In the genomic region with DNA sequence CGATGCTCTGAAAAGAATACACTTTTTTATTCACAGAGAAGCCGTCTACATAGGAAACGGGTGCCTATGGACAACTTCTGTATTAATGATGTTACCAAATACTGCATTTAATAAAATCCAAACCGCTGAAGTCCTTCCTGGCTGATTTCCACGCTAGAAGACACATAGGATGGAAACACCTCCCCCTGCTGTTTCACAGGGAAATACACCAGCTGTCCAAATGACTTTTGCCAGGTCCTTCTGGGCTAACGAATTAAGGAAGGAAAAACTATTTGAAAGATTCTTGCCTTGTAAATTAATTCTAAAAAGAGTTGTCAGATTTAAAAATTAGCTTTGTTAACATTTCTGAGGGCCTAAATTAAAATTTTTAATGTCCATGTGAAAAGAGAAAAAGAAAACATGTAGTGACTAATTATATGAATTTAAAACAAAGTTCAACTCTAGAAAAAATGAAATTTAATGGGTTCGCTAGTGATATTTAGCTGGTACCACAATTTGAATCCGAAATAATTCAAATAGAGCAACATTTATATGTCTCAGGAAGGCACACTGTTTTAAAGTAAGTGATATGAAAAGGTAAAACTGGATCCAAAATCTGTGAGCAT, we compare ENCODE assay signal across 8 cellular contexts.
DNase-seq lines count a peak whose midpoint lies in the region; ATAC-seq, FAIRE-seq and TF ChIP-seq lines count a peak whose summit lies in the region.

No MANE protein-coding gene starts in this region.

- no TSS peak for BruUV-seq in Calu3 (replicated peaks; lab: Mats Ljungman, UMichigan)
- no TSS peak for BruUV-seq in endothelial cell of umbilical vein (replicated peaks; lab: Mats Ljungman, UMichigan)

- CTCF ChIA-PET in Calu3 (lab: Charles Lee) = interaction anchor here (0.8 to 0.9 kb wide), 2 partner anchors 55 to 110 kb away, joined by 3 to 6 read pairs; no protein-coding TSS in a partner anchor
- CTCF ChIA-PET in endothelial cell of umbilical vein (lab: Charles Lee) = interaction anchor here (0.6 to 8.7 kb wide), 39 partner anchors 9 to 696 kb away, joined by 3 to 102 read pairs (median 5); no protein-coding TSS in a partner anchor

- H3K27ac ChIP-seq in HL-60 (replicated peaks) (no peak overlapping the region), endothelial cell of umbilical vein (ENCODE audit: insufficient read depth, low read depth, low read length) (no peak overlapping the region)

- no peak for ATAC-seq in GM21529 (IDR thresholded peaks at IDR 0.05; ENCODE audit: unreplicated experiment)

- H3K4me1 Mint-ChIP-seq in Calu3 (ENCODE audit: low read depth, unreplicated experiment) = peaks cover 36% of the 10 kb centered on the region

- POLR2A ChIA-PET in endothelial cell of umbilical vein (lab: Charles Lee) = no interaction called here

- no peak overlapping the region for H3K4me3 ChIP-seq in HL-60 (replicated peaks; ENCODE audit: insufficient read depth, low read length)
- no peak overlapping the region for H3K4me3 ChIP-seq in endothelial cell of umbilical vein (replicated peaks in 1 of 3; ENCODE audit: insufficient read depth in 1 of 3, low read depth in 1 of 3, low read length in 3 of 3)

- TF ChIP-seq CTCF in Calu3 (IDR thresholded peaks at IDR 0.05; ENCODE audit: unreplicated experiment) = peak; percentile 61
- peak; percentile 54 for TF ChIP-seq CTCF in HL-60 (IDR thresholded peaks at IDR 0.05; ENCODE audit: insufficient read depth, low read length)
- TF ChIP-seq CTCF in endothelial cell of umbilical vein (IDR thresholded peaks at IDR 0.05; ENCODE audit: extremely low read depth in 1 of 2, insufficient read depth in 1 of 2, low read depth in 1 of 2, low read length in 2 of 2) = peak; percentile 66 to 78

- H3K36me3 Mint-ChIP-seq in Calu3 (ENCODE audit: insufficient read depth, unreplicated experiment) = peaks cover 5% of the 10 kb centered on the region

- peaks cover 3% of the 10 kb centered on the region for H4K20me1 ChIP-seq in endothelial cell of umbilical vein (replicated peaks; ENCODE audit: control insufficient read depth, extremely low read depth, insufficient read depth, low read length)

- H3K9me3 ChIP-seq in endothelial cell of umbilical vein (replicated peaks; ENCODE audit: control insufficient read depth, insufficient read depth, low read length) = no peaks in the 10 kb centered on the region

- no peak for TF ChIP-seq POLR2A in endothelial cell of umbilical vein (IDR thresholded peaks at IDR 0.05; ENCODE audit: low read depth, low read length)

- dilution Hi-C loops in endothelial cell of umbilical vein (cut with MboI; ENCODE audit: extremely low pct_ligation_motif_present, low sequenced_read_pairs) = no loop called here

- H2AFZ ChIP-seq in endothelial cell of umbilical vein (ENCODE audit: low read depth, low read length) = no peak overlapping the region

- peak; percentile 87 for FAIRE-seq in endothelial cell of umbilical vein (lab: Jason Lieb, UNC)

- H3K4me1 ChIP-seq in endothelial cell of umbilical vein (ENCODE audit: control insufficient read depth, extremely low read depth, insufficient read depth, low read length) = peaks cover 32% of the 10 kb centered on the region

- intact Hi-C loops in Calu3 (cut with micrococcal nuclease; ENCODE audit: unreplicated experiment) (loop anchor here (2.0 kb wide), 1 partner anchor 111 kb away; no protein-coding TSS in a partner anchor), endothelial cell of umbilical vein (cut with micrococcal nuclease) (loop anchor here (1.0 to 5.0 kb wide), 7 partner anchors 55 to 296 kb away; no protein-coding TSS in a partner anchor)

- no peak overlapping the region for H3K4me3 Mint-ChIP-seq in Calu3 (ENCODE audit: low read depth, unreplicated experiment)

- no peaks in the 10 kb centered on the region for H3K9me3 Mint-ChIP-seq in Calu3 (ENCODE audit: low read depth, unreplicated experiment)

- no peaks in the 10 kb centered on the region for H3K9me1 ChIP-seq in endothelial cell of umbilical vein (replicated peaks; ENCODE audit: control insufficient read depth, extremely low read depth, insufficient read depth, low read length)

- H3K4me2 ChIP-seq in endothelial cell of umbilical vein (ENCODE audit: insufficient read depth, low read length) = no peak overlapping the region

- no peak overlapping the region for H3K27ac Mint-ChIP-seq in Calu3 (ENCODE audit: unreplicated experiment)

- H3K27me3 Mint-ChIP-seq in Calu3 (ENCODE audit: unreplicated experiment) = no peaks in the 10 kb centered on the region

- DNase-seq in Calu3 = peak; percentile 28
- peak; percentile 22 to 50 for DNase-seq in HL-60 (ENCODE audit: low read depth in 1 of 2, low spot score in 1 of 2)
- DNase-seq in RPMI8226 = peak; percentile 47
- DNase-seq in endothelial cell of umbilical vein (ENCODE audit: low read depth, low spot score) = peak; percentile 79
- peak; percentile 75 for DNase-seq in midbrain (lab: John Stamatoyannopoulos, UW)
- DNase-seq in activated CD4-positive, CD25-positive, alpha-beta regulatory T cell (lab: John Stamatoyannopoulos, UW) = no peak
- no peak for DNase-seq in activated CD4-positive, CD25-positive, alpha-beta regulatory T cell treated with anti-CD3 and anti-CD28 coated beads, Interleukin-2, amount 50 U/mL, for 72 hours

- no peaks in the 10 kb centered on the region for H3K27me3 ChIP-seq in HL-60 (ENCODE audit: insufficient read depth, poor library complexity, severe bottlenecking)
- H3K27me3 ChIP-seq in endothelial cell of umbilical vein (ENCODE audit: control insufficient read depth in 2 of 2, insufficient read depth in 2 of 2, low read length in 2 of 2) = no peaks in the 10 kb centered on the region

- no peak overlapping the region for H3K9ac ChIP-seq in endothelial cell of umbilical vein (replicated peaks; ENCODE audit: extremely low read depth, insufficient read depth, low read length)

- peaks cover 79% of the 10 kb centered on the region for H3K79me2 ChIP-seq in endothelial cell of umbilical vein (ENCODE audit: control insufficient read depth, insufficient read depth, low read length)

- no peaks in the 10 kb centered on the region for H3K36me3 ChIP-seq in endothelial cell of umbilical vein (ENCODE audit: control insufficient read depth in 2 of 2, extremely low read depth in 1 of 2, insufficient read depth in 2 of 2, low read length in 2 of 2)

TF ChIP-seq in endothelial cell of umbilical vein, 7 proteins besides CTCF, POLR2A, EP300 and RAD21:
- no peak for TF ChIP-seq POLR2AphosphoS5 (IDR thresholded peaks at IDR 0.05; ENCODE audit: insufficient read depth, low read depth, low read length)
- no peak for TF ChIP-seq GATA2 (IDR thresholded peaks at IDR 0.05; ENCODE audit: insufficient read depth, insufficient read length, low read depth, low read length)
- no peak for TF ChIP-seq JUN (IDR thresholded peaks at IDR 0.05; ENCODE audit: borderline replicate concordance, insufficient read depth, insufficient read length, low read depth)
- no peak for TF ChIP-seq EZH2 (IDR thresholded peaks at IDR 0.05; ENCODE audit: borderline replicate concordance, low read depth, low read length, severe bottlenecking)
- TF ChIP-seq MYC (IDR thresholded peaks at IDR 0.05; ENCODE audit: low read depth, low read length) = no peak
- no peak for TF ChIP-seq FOS (IDR thresholded peaks at IDR 0.05; ENCODE audit: borderline replicate concordance, insufficient read depth, low read length)
- no peak for TF ChIP-seq MAX (IDR thresholded peaks at IDR 0.05; ENCODE audit: insufficient read depth, insufficient read length)
TF ChIP-seq in endothelial cell of umbilical vein: peak in this region for 0.

Comparison
In these comparisons a context has a peak if more than half of its experiments do, and no peak if none do; other contexts are left out.
1. DNase-seq: peak in Calu3 (single experiment), HL-60 (2 of 2), RPMI8226 (single experiment), endothelial cell of umbilical vein (single experiment) and midbrain (single experiment); none in activated CD4-positive, CD25-positive, alpha-beta regulatory T cell (0 of 4) and activated CD4-positive, CD25-positive, alpha-beta regulatory T cell treated with anti-CD3 and anti-CD28 coated beads, Interleukin-2, amount 50 U/mL, for 72 hours (single experiment).
2. Peak in every context shown above with its lines, with median percentiles within 50 percentile points of each other: CTCF ChIP-seq.